1 cellular context compared by ENCODE assay signal in genomic region chr16:30957456-30958163, GRCh38.
TF ChIP-seq lines count a peak whose summit lies in the region.

SETD1A (plus strand) TSS chr16:30957754; CDS start chr16:30958732, 978 bp downstream.

TF ChIP-seq in HepG2, 621 proteins besides CTCF, POLR2A, EP300 and RAD21 (continued from another document):
- TF ChIP-seq, protein P1, sequence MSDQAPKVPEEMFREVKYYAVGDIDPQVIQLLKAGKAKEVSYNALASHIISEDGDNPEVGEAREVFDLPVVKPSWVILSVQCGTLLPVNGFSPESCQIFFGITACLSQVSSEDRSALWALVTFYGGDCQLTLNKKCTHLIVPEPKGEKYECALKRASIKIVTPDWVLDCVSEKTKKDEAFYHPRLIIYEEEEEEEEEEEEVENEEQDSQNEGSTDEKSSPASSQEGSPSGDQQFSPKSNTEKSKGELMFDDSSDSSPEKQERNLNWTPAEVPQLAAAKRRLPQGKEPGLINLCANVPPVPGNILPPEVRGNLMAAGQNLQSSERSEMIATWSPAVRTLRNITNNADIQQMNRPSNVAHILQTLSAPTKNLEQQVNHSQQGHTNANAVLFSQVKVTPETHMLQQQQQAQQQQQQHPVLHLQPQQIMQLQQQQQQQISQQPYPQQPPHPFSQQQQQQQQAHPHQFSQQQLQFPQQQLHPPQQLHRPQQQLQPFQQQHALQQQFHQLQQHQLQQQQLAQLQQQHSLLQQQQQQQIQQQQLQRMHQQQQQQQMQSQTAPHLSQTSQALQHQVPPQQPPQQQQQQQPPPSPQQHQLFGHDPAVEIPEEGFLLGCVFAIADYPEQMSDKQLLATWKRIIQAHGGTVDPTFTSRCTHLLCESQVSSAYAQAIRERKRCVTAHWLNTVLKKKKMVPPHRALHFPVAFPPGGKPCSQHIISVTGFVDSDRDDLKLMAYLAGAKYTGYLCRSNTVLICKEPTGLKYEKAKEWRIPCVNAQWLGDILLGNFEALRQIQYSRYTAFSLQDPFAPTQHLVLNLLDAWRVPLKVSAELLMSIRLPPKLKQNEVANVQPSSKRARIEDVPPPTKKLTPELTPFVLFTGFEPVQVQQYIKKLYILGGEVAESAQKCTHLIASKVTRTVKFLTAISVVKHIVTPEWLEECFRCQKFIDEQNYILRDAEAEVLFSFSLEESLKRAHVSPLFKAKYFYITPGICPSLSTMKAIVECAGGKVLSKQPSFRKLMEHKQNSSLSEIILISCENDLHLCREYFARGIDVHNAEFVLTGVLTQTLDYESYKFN (CRISPR knock-in tag; conservative IDR thresholded peaks at IDR 0.05) = peak; percentile 19; the same call in 1 of the 2 replicates
- peak; percentile 80; the same call in 1 of the 2 replicates for TF ChIP-seq HNRNPUL1 (IDR thresholded peaks at IDR 0.05; ENCODE audit: low read depth, low read length)
- TF ChIP-seq, protein P2, sequence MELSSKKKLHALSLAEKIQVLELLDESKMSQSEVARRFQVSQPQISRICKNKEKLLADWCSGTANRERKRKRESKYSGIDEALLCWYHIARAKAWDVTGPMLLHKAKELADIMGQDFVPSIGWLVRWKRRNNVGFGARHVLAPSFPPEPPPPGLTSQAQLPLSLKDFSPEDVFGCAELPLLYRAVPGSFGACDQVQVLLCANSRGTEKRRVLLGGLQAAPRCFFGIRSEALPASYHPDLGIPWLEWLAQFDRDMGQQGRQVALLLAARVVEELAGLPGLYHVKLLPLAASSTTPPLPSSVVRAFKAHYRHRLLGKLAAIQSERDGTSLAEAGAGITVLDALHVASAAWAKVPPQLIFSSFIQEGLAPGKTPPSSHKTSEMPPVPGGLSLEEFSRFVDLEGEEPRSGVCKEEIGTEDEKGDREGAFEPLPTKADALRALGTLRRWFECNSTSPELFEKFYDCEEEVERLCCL (CRISPR knock-in tag; IDR thresholded peaks at IDR 0.05; ENCODE audit: borderline replicate concordance) = peak; percentile 65; the same call in 1 of the 2 replicates
- peak; percentile 99 for TF ChIP-seq U2AF1 (optimal IDR thresholded peaks at IDR 0.05; ENCODE audit: low read depth, low read length)
- 0 out of 2 replicates have a peak, but pooled peaks have one; percentile 44 for TF ChIP-seq ZNF772 (CRISPR knock-in tag; IDR thresholded peaks at IDR 0.05)
- TF ChIP-seq SRF (IDR thresholded peaks at IDR 0.05; ENCODE audit: low read depth, low read length) = no peak; the same call in 1 of the 2 replicates
- peak; percentile 92 for TF ChIP-seq SPEN (CRISPR knock-in tag; IDR thresholded peaks at IDR 0.05; ENCODE audit: low read depth)
- TF ChIP-seq ETV5 (CRISPR knock-in tag; IDR thresholded peaks at IDR 0.05; ENCODE audit: borderline replicate concordance) = peak; percentile 22; the same call in 1 of the 2 replicates
- peak; percentile 59; the same call in 1 of the 2 replicates for TF ChIP-seq SP2 (CRISPR knock-in tag; IDR thresholded peaks at IDR 0.05)
- 0 out of 2 replicates have a peak, but pooled peaks have one; percentile 11 for TF ChIP-seq KDM1A (CRISPR knock-in tag; IDR thresholded peaks at IDR 0.05)
- peak; percentile 63 for TF ChIP-seq GMEB2 (CRISPR knock-in tag; IDR thresholded peaks at IDR 0.05; ENCODE audit: low read depth)
- TF ChIP-seq RFX3 (CRISPR knock-in tag; IDR thresholded peaks at IDR 0.05) = no peak
- no peak for TF ChIP-seq ZMAT5 (CRISPR knock-in tag; IDR thresholded peaks at IDR 0.05; ENCODE audit: borderline replicate concordance, low read depth)
- TF ChIP-seq ZNF543 (CRISPR knock-in tag; IDR thresholded peaks at IDR 0.05) = no peak
- peak; percentile 34 for TF ChIP-seq ARID5B (CRISPR knock-in tag; IDR thresholded peaks at IDR 0.05)
- TF ChIP-seq GZF1 (CRISPR knock-in tag; IDR thresholded peaks at IDR 0.05) = peak; percentile 66; the same call in 1 of the 2 replicates
- 0 out of 2 replicates have a peak, but pooled peaks have one; percentile 61 for TF ChIP-seq ZFP62 (CRISPR knock-in tag; IDR thresholded peaks at IDR 0.05)
- TF ChIP-seq NFYB (CRISPR knock-in tag; IDR thresholded peaks at IDR 0.05) = peak; percentile 41
- TF ChIP-seq MTERF4 (CRISPR knock-in tag; IDR thresholded peaks at IDR 0.05) = no peak
- peak; percentile 11; the same call in 1 of the 2 replicates for TF ChIP-seq RFXAP (CRISPR knock-in tag; IDR thresholded peaks at IDR 0.05; ENCODE audit: borderline replicate concordance)
- TF ChIP-seq, protein P3, sequence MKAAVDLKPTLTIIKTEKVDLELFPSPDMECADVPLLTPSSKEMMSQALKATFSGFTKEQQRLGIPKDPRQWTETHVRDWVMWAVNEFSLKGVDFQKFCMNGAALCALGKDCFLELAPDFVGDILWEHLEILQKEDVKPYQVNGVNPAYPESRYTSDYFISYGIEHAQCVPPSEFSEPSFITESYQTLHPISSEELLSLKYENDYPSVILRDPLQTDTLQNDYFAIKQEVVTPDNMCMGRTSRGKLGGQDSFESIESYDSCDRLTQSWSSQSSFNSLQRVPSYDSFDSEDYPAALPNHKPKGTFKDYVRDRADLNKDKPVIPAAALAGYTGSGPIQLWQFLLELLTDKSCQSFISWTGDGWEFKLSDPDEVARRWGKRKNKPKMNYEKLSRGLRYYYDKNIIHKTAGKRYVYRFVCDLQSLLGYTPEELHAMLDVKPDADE (CRISPR knock-in tag; IDR thresholded peaks at IDR 0.05) = peak; percentile 7; the same call in 1 of the 2 replicates
- 0 out of 2 replicates have a peak, but pooled peaks have one; percentile 15 for TF ChIP-seq ZNF101 (CRISPR knock-in tag; IDR thresholded peaks at IDR 0.05; ENCODE audit: borderline replicate concordance, low read depth)
- TF ChIP-seq ZBTB42 (CRISPR knock-in tag; IDR thresholded peaks at IDR 0.05) = 0 out of 2 replicates have a peak, but pooled peaks have one; percentile 21
- TF ChIP-seq, protein P4, sequence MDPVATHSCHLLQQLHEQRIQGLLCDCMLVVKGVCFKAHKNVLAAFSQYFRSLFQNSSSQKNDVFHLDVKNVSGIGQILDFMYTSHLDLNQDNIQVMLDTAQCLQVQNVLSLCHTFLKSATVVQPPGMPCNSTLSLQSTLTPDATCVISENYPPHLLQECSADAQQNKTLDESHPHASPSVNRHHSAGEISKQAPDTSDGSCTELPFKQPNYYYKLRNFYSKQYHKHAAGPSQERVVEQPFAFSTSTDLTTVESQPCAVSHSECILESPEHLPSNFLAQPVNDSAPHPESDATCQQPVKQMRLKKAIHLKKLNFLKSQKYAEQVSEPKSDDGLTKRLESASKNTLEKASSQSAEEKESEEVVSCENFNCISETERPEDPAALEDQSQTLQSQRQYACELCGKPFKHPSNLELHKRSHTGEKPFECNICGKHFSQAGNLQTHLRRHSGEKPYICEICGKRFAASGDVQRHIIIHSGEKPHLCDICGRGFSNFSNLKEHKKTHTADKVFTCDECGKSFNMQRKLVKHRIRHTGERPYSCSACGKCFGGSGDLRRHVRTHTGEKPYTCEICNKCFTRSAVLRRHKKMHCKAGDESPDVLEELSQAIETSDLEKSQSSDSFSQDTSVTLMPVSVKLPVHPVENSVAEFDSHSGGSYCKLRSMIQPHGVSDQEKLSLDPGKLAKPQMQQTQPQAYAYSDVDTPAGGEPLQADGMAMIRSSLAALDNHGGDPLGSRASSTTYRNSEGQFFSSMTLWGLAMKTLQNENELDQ (CRISPR knock-in tag; IDR thresholded peaks at IDR 0.05; ENCODE audit: borderline replicate concordance) = peak; percentile 45; the same call in 1 of the 2 replicates
- TF ChIP-seq ARNTL (CRISPR knock-in tag; IDR thresholded peaks at IDR 0.05) = peak; percentile 83
- TF ChIP-seq SP1 (IDR thresholded peaks at IDR 0.05) = no peak
- TF ChIP-seq SP1 (CRISPR knock-in tag; IDR thresholded peaks at IDR 0.05) = peak; percentile 99
- no peak for TF ChIP-seq NONO (IDR thresholded peaks at IDR 0.05)
- TF ChIP-seq NONO (CRISPR knock-in tag; conservative IDR thresholded peaks at IDR 0.05) = no peak; the same call in none of the 2 replicates
- 0 out of 2 replicates have a peak, but pooled peaks have one; percentile 16 for TF ChIP-seq MIER2 (CRISPR knock-in tag; IDR thresholded peaks at IDR 0.05)
TF ChIP-seq in HepG2: peak in this region for 273.
